In genomic region chr4:158209825-158210807, GRCh38 we compare ENCODE assay signal across 8 cellular contexts. TPM values are rescaled to one million over a fixed set of nuclear protein-coding genes. Genes with fewer than 3 reads are reported as not detected.
DNase-seq lines count a peak whose midpoint lies in the region; ATAC-seq and TF ChIP-seq lines count a peak whose summit lies in the region.

TSS of gene TMEM144 (plus strand) at chr4:158210486. CDS start at chr4:158212668, 2,182 bp downstream.

- TF ChIP-seq POLR2A in uterus (IDR thresholded peaks at IDR 0.05) = peak; percentile 41 to 50

- H3K4me3 ChIP-seq in BE2C (ENCODE audit: low read depth, low read length) = peak within 1 kb of the TSS; percentile 49
- H3K4me3 ChIP-seq in RWPE2 (ENCODE audit: severe bottlenecking) = peak within 1 kb of the TSS; percentile 31
- peak within 1 kb of the TSS; percentile 57 for H3K4me3 ChIP-seq in parathyroid adenoma (ENCODE audit: low read depth, low read length)
- H3K4me3 ChIP-seq in uterus = peak within 1 kb of the TSS; percentile 5 to 38

- H3K4me1 ChIP-seq in BE2C (no peaks in the 10 kb centered on the region), RWPE2 (ENCODE audit: insufficient read depth, poor library complexity, severe bottlenecking) (peaks cover 7% of the 10 kb centered on the region), parathyroid adenoma (no peaks in the 10 kb centered on the region), uterus (no peaks in the 10 kb centered on the region)

- DNase-seq in BE2C (peak; percentile 62), GM19240 (ENCODE audit: insufficient read length, low spot score) (peak; percentile 13), RWPE2 (ENCODE audit: low spot score) (peak; percentile 86), amygdala (lab: John Stamatoyannopoulos, UW) (peak in 55 of 56 donors; percentile 31 to 95 (median 89)), left ventricle myocardium superior (peak; percentile 95), uterus (peak; percentile 89 to 91)

- H2AFZ ChIP-seq in parathyroid adenoma = peak within 1 kb of the TSS; percentile 81

- ATAC-seq in HG03378 (IDR thresholded peaks at IDR 0.05; ENCODE audit: unreplicated experiment) (peak; percentile 91), RWPE2 (ENCODE audit: low read depth) (peak; percentile 100), left ventricle myocardium superior (peak; percentile 99)

- H3K9ac ChIP-seq in parathyroid adenoma = no peak within 1 kb of the TSS

- H3K79me2 ChIP-seq in parathyroid adenoma = no peaks in the 10 kb centered on the region

- H3K4me2 ChIP-seq in parathyroid adenoma (ENCODE audit: low read length) = peak within 1 kb of the TSS; percentile 57

- no peaks in the 10 kb centered on the region for H3K36me3 ChIP-seq in BE2C
- H3K36me3 ChIP-seq in RWPE2 (ENCODE audit: low read depth) = no peaks in the 10 kb centered on the region
- no peaks in the 10 kb centered on the region for H3K36me3 ChIP-seq in parathyroid adenoma (ENCODE audit: control insufficient read depth, insufficient read depth, low read length)
- no peaks in the 10 kb centered on the region for H3K36me3 ChIP-seq in uterus

- H3K9me3 ChIP-seq in BE2C = no peaks in the 10 kb centered on the region
- no peaks in the 10 kb centered on the region for H3K9me3 ChIP-seq in RWPE2 (ENCODE audit: severe bottlenecking)
- no peaks in the 10 kb centered on the region for H3K9me3 ChIP-seq in parathyroid adenoma (ENCODE audit: control insufficient read depth, low read length)
- H3K9me3 ChIP-seq in uterus = no peaks in the 10 kb centered on the region

- H3K27me3 ChIP-seq in BE2C (peaks cover 12% of the 10 kb centered on the region), RWPE2 (ENCODE audit: insufficient read depth, poor library complexity, severe bottlenecking) (no peaks in the 10 kb centered on the region), parathyroid adenoma (ENCODE audit: control insufficient read depth, insufficient read depth, low read length) (no peaks in the 10 kb centered on the region), uterus (no peaks in the 10 kb centered on the region)

- TF ChIP-seq CTCF in BE2C (IDR thresholded peaks at IDR 0.05; ENCODE audit: low read depth, low read length) = no peak
- no peak for TF ChIP-seq CTCF in RWPE2 (IDR thresholded peaks at IDR 0.05; ENCODE audit: poor library complexity, severe bottlenecking)
- no peak for TF ChIP-seq CTCF in parathyroid adenoma (IDR thresholded peaks at IDR 0.05)
- peak in 2 of 4 experiments; percentile 23 to 30 for TF ChIP-seq CTCF in uterus (IDR thresholded peaks at IDR 0.05)

- peak within 1 kb of the TSS; percentile 34 for H3K27ac ChIP-seq in RWPE2 (ENCODE audit: poor library complexity, severe bottlenecking)
- H3K27ac ChIP-seq in parathyroid adenoma = peak within 1 kb of the TSS; percentile 74
- H3K27ac ChIP-seq in uterus = peak within 1 kb of the TSS; percentile 89 to 94

- intact Hi-C loops in left ventricle myocardium superior (cut with micrococcal nuclease) = no loop called here
- intact Hi-C loops in uterus (cut with DNase I; ENCODE audit: low total_unique reads) = no loop called here

RNA-seq across cellular contexts. Expression of gene TMEM144, which starts in this region (rescaled TPM):
- 0.31 TPM for polyA plus RNA-seq in BE2C (2012; ENCODE audit: insufficient read depth, insufficient read length, low read depth)
- total RNA-seq in left ventricle myocardium superior = 13.4 TPM
- total RNA-seq in uterus = 1 to 10 TPM; 3.8 to 9.7 (median 5.0) TPM

Comparison
In these comparisons a context has a peak if more than half of its experiments do, and no peak if none do; other contexts are left out.
1. Peak in every context shown above with its lines: DNase-seq, ATAC-seq, H3K4me3 ChIP-seq and H3K27ac ChIP-seq.
2. DNase-seq: peak in every context shown above with its lines; median percentile 95 in left ventricle myocardium superior; 90 in uterus; 89 in amygdala; 86 in RWPE2; 62 in BE2C; 13 in GM19240.
3. H3K27ac ChIP-seq: peak in every context shown above with its lines; median percentile 92 in uterus; 74 in parathyroid adenoma; 34 in RWPE2.